ENCODE assay signal across 8 cellular contexts in genomic region chr11:46669606-46670243, GRCh38. TPM values are rescaled to one million over a fixed set of nuclear protein-coding genes. Genes with fewer than 3 reads are reported as not detected.
DNase-seq lines count a peak whose midpoint lies in the region; ATAC-seq and TF ChIP-seq lines count a peak whose summit lies in the region.
"Had no signal": no experiment of that assay in that cellular context is flagged by ENCODE, and none has a peak within 500 bp of the region (broad histone marks: within the 10 kb centered on the region; RNA-seq: fewer than 3 reads in every experiment).

No MANE protein-coding gene starts in this region.

- in situ Hi-C loops in gastrocnemius medialis (cut with MboI; ENCODE audit: low sequenced_read_pairs in 4 of 4), result no loop called here

- POLR2A ChIA-PET in activated CD4-positive, alpha-beta T cell treated with anti-CD3 and anti-CD28 coated beads, Interleukin-2, amount 10 ng/mL, durations not matched to agents 7 days and 5 days (lab: Charles Lee), result interaction anchor here (0.6 kb wide), 1 partner anchor 16 kb away, joined by 3 read pairs; no protein-coding TSS in a partner anchor
- POLR2A ChIA-PET in activated naive CD8-positive, alpha-beta T cell treated with anti-CD3 and anti-CD28 coated beads, Interleukin-2, amount 10 ng/mL, durations not matched to agents 7 days and 5 days (lab: Charles Lee), result interaction anchor here (0.6 to 1.4 kb wide), 2 partner anchors 20 to 114 kb away, joined by 3 to 4 read pairs; no protein-coding TSS in a partner anchor

- no peak for ATAC-seq in activated naive CD8-positive, alpha-beta T cell treated with anti-CD3 and anti-CD28 coated beads, Interleukin-2, amount 10 ng/mL, durations not matched to agents 7 days and 5 days (ENCODE audit: low read depth)
- peak in 1 of 2 donors; percentile 60 for ATAC-seq in gastrocnemius medialis
- ATAC-seq in GM18861 (IDR thresholded peaks at IDR 0.05; ENCODE audit: unreplicated experiment), result no peak
- ATAC-seq: Panc1 had no signal

- H3K4me1 ChIP-seq in gastrocnemius medialis, result peaks cover 5 to 24% of the 10 kb centered on the region in 2 donors

- peaks cover 3 to 79% of the 10 kb centered on the region in 2 donors for H3K36me3 ChIP-seq in gastrocnemius medialis

- H3K27ac ChIP-seq in gastrocnemius medialis, result peak overlapping the region; percentile 9 to 92 (median 88)

- peaks cover 59% of the 10 kb centered on the region for H3K4me1 Mint-ChIP-seq in activated CD4-positive, alpha-beta T cell treated with anti-CD3 and anti-CD28 coated beads, Interleukin-2, amount 10 ng/mL, durations not matched to agents 7 days and 5 days
- H3K4me1 Mint-ChIP-seq in activated naive CD8-positive, alpha-beta T cell treated with anti-CD3 and anti-CD28 coated beads, Interleukin-2, amount 10 ng/mL, durations not matched to agents 7 days and 5 days, result peaks cover 36% of the 10 kb centered on the region

- H3K4me3 ChIP-seq in gastrocnemius medialis, result no peak overlapping the region

- TF ChIP-seq POLR2A in gastrocnemius medialis (IDR thresholded peaks at IDR 0.05), result no peak

- DNase-seq in activated CD4-positive, alpha-beta T cell treated with anti-CD3 and anti-CD28 coated beads, Interleukin-2, amount 10 ng/mL, durations not matched to agents 7 days and 5 days, result no peak
- DNase-seq in activated CD4-positive, alpha-beta T cell treated with anti-CD3 and anti-CD28 coated beads, Interleukin-2, amount 50 U/mL, for 48 hours, result no peak
- DNase-seq in activated naive CD8-positive, alpha-beta T cell treated with anti-CD3 and anti-CD28 coated beads, Interleukin-2, amount 10 ng/mL, durations not matched to agents 7 days and 5 days, result no peak
- no peak for DNase-seq in gastrocnemius medialis
- no peak for DNase-seq in NCI-H2227 treated with DMSO at 0.1 percent for 48 hours (lab: John Stamatoyannopoulos, UW)

- no peaks in the 10 kb centered on the region for H3K9me3 Mint-ChIP-seq in activated CD4-positive, alpha-beta T cell treated with anti-CD3 and anti-CD28 coated beads, Interleukin-2, amount 10 ng/mL, durations not matched to agents 7 days and 5 days
- H3K9me3 Mint-ChIP-seq in activated naive CD8-positive, alpha-beta T cell treated with anti-CD3 and anti-CD28 coated beads, Interleukin-2, amount 10 ng/mL, durations not matched to agents 7 days and 5 days, result no peaks in the 10 kb centered on the region

- H3K27me3 ChIP-seq in gastrocnemius medialis, result no peaks in the 10 kb centered on the region

- no peaks in the 10 kb centered on the region for H3K27me3 Mint-ChIP-seq in activated CD4-positive, alpha-beta T cell treated with anti-CD3 and anti-CD28 coated beads, Interleukin-2, amount 10 ng/mL, durations not matched to agents 7 days and 5 days
- H3K27me3 Mint-ChIP-seq in activated naive CD8-positive, alpha-beta T cell treated with anti-CD3 and anti-CD28 coated beads, Interleukin-2, amount 10 ng/mL, durations not matched to agents 7 days and 5 days, result no peaks in the 10 kb centered on the region

- no peak overlapping the region for H3K4me3 Mint-ChIP-seq in activated CD4-positive, alpha-beta T cell treated with anti-CD3 and anti-CD28 coated beads, Interleukin-2, amount 10 ng/mL, durations not matched to agents 7 days and 5 days
- peak overlapping the region; percentile 40 for H3K4me3 Mint-ChIP-seq in activated naive CD8-positive, alpha-beta T cell treated with anti-CD3 and anti-CD28 coated beads, Interleukin-2, amount 10 ng/mL, durations not matched to agents 7 days and 5 days

- intact Hi-C loops in gastrocnemius medialis (cut with DNase I; ENCODE audit: low total_unique reads), result no loop called here

- peaks cover 68% of the 10 kb centered on the region for H3K36me3 Mint-ChIP-seq in activated CD4-positive, alpha-beta T cell treated with anti-CD3 and anti-CD28 coated beads, Interleukin-2, amount 10 ng/mL, durations not matched to agents 7 days and 5 days (ENCODE audit: low read depth)
- H3K36me3 Mint-ChIP-seq in activated naive CD8-positive, alpha-beta T cell treated with anti-CD3 and anti-CD28 coated beads, Interleukin-2, amount 10 ng/mL, durations not matched to agents 7 days and 5 days, result peaks cover 39% of the 10 kb centered on the region

- peak in 3 of 5 experiments; percentile 35 to 53 (median 49) for TF ChIP-seq CTCF in gastrocnemius medialis (IDR thresholded peaks at IDR 0.05 in 4 of 5, conservative IDR thresholded peaks at IDR 0.05 in 1 of 5)

- peak overlapping the region; percentile 94 for H3K27ac Mint-ChIP-seq in activated CD4-positive, alpha-beta T cell treated with anti-CD3 and anti-CD28 coated beads, Interleukin-2, amount 10 ng/mL, durations not matched to agents 7 days and 5 days
- peak overlapping the region; percentile 71 for H3K27ac Mint-ChIP-seq in activated naive CD8-positive, alpha-beta T cell treated with anti-CD3 and anti-CD28 coated beads, Interleukin-2, amount 10 ng/mL, durations not matched to agents 7 days and 5 days

- CTCF ChIA-PET in activated CD4-positive, alpha-beta T cell treated with anti-CD3 and anti-CD28 coated beads, Interleukin-2, amount 10 ng/mL, durations not matched to agents 7 days and 5 days (lab: Charles Lee), result interaction anchor here (0.8 to 3.1 kb wide), 5 partner anchors 9 to 29 kb away, joined by 3 to 14 read pairs (median 5); no protein-coding TSS in a partner anchor

- no peaks in the 10 kb centered on the region for H3K9me3 ChIP-seq in gastrocnemius medialis

RNA-seq across cellular contexts. Expression of gene ARHGAP1, which starts 30.7 kb away (rescaled TPM):
- 10 to 100 TPM; 83.8 to 88.8 TPM for total RNA-seq in activated CD4-positive, alpha-beta T cell treated with anti-CD3 and anti-CD28 coated beads, Interleukin-2, amount 10 ng/mL, durations not matched to agents 7 days and 5 days
- 10 to 100 TPM; 62.5 to 68.0 TPM for total RNA-seq in activated naive CD8-positive, alpha-beta T cell treated with anti-CD3 and anti-CD28 coated beads, Interleukin-2, amount 10 ng/mL, durations not matched to agents 7 days and 5 days
- total RNA-seq in gastrocnemius medialis, result 10 to 100 TPM; 11.1 to 34.8 (median 24.6) TPM

RNA-seq across cellular contexts. Expression of gene ZNF408, which starts 31.1 kb away (rescaled TPM):
- 10 to 100 TPM; 11.7 to 16.3 TPM for total RNA-seq in activated CD4-positive, alpha-beta T cell treated with anti-CD3 and anti-CD28 coated beads, Interleukin-2, amount 10 ng/mL, durations not matched to agents 7 days and 5 days
- 10 to 100 TPM; 18.9 to 19.0 TPM for total RNA-seq in activated naive CD8-positive, alpha-beta T cell treated with anti-CD3 and anti-CD28 coated beads, Interleukin-2, amount 10 ng/mL, durations not matched to agents 7 days and 5 days
- total RNA-seq in gastrocnemius medialis, result 10 to 100 TPM; 17.7 to 25.2 (median 19.3) TPM

RNA-seq across cellular contexts. Expression of gene F2, which starts 49.3 kb away (rescaled TPM):
- total RNA-seq in activated CD4-positive, alpha-beta T cell treated with anti-CD3 and anti-CD28 coated beads, Interleukin-2, amount 10 ng/mL, durations not matched to agents 7 days and 5 days, result under 1 TPM in 1 of 2 experiments, not detected in 1; 0.15 TPM
- total RNA-seq in activated naive CD8-positive, alpha-beta T cell treated with anti-CD3 and anti-CD28 coated beads, Interleukin-2, amount 10 ng/mL, durations not matched to agents 7 days and 5 days, result not detected
- total RNA-seq in gastrocnemius medialis, result 1 to 10 TPM in 2 of 4 donors, not detected in 2; 1.4 to 3.0 TPM
- total RNA-seq: urinary bladder had no signal

RNA-seq across cellular contexts. Expression of gene ATG13, which starts 52.4 kb away (rescaled TPM):
- 10 to 100 TPM; 56.8 to 62.1 TPM for total RNA-seq in activated CD4-positive, alpha-beta T cell treated with anti-CD3 and anti-CD28 coated beads, Interleukin-2, amount 10 ng/mL, durations not matched to agents 7 days and 5 days
- total RNA-seq in activated naive CD8-positive, alpha-beta T cell treated with anti-CD3 and anti-CD28 coated beads, Interleukin-2, amount 10 ng/mL, durations not matched to agents 7 days and 5 days, result 10 to 100 TPM; 64.1 to 70.0 TPM
- 10 to 100 TPM; 33.4 to 76.0 (median 67.0) TPM for total RNA-seq in gastrocnemius medialis

RNA-seq across cellular contexts. Expression of gene HARBI1, which starts 52.7 kb away (rescaled TPM):
- total RNA-seq in activated CD4-positive, alpha-beta T cell treated with anti-CD3 and anti-CD28 coated beads, Interleukin-2, amount 10 ng/mL, durations not matched to agents 7 days and 5 days, result 1 to 10 TPM; 6.3 to 6.6 TPM
- total RNA-seq in activated naive CD8-positive, alpha-beta T cell treated with anti-CD3 and anti-CD28 coated beads, Interleukin-2, amount 10 ng/mL, durations not matched to agents 7 days and 5 days, result 1 to 10 TPM; 5.8 to 7.6 TPM
- total RNA-seq in gastrocnemius medialis, result 1 to 10 TPM; 1.2 to 6.9 (median 3.3) TPM
